21 cellular contexts compared by ENCODE assay signal in the genomic region with DNA sequence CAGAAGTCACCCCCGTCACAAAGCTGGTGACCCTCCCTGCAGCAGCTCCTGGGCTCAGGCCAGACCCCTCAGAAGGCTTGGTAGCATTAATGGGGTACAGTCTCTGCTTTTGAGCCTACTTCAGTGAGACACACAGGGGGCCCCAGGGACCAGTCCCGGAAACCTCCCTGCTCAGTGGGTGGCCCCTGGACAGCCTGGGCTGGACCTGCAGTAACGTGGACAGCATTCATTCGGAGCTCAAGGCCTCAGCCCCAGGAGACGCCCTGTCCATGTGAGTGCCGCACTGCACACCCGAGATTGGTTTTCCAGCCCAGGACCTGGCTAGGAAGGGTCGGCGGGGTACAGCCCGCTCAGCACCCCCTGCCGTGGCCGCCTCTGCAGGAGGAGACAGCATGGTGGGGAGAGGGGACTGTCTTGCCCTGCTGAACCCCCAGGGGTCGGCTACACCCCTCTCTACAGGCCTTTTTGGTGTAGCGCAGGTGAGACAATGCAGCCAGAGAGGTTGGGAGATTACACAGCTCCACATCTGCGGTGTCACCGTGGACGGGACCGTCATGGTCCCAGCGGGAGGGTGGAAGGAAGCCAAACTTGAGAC.
"Had no signal": no experiment of that assay in that cellular context is flagged by ENCODE, and none has a peak within 500 bp of the region (broad histone marks: within the 10 kb centered on the region; RNA-seq: fewer than 3 reads in every experiment).

No MANE protein-coding gene starts in this region.

- H3K4me1 ChIP-seq: body of pancreas, right lobe of liver, transverse colon, uterus had no signal

- H3K9me3 Mint-ChIP-seq: activated naive CD8-positive, alpha-beta T cell treated with anti-CD3 and anti-CD28 coated beads, Interleukin-2, amount 50 U/mL, for 24 hours; activated T-helper 1 cell treated with anti-CD3 and anti-CD28 coated beads, Interleukin-12 subunit alpha, Interleukin-12 subunit beta, Interleukin-2, Interleukin-4 antibody, amounts not matched to agents 30 ng/mL and 10 ng/mL and 1 ng/mL, durations not matched to agents 14 hours and 24 hours and 36 hours; natural killer cell had no signal

- ATAC-seq: activated CD4-positive, CD25-positive, alpha-beta regulatory T cell treated with anti-CD3 and anti-CD28 coated beads, Interleukin-2, amount 50 U/mL, for 24 hours; activated CD8-positive, alpha-beta T cell treated with anti-CD3 and anti-CD28 coated beads, Interleukin-2, amount 10 ng/mL, durations not matched to agents 7 days and 5 days; activated naive CD8-positive, alpha-beta T cell treated with anti-CD3 and anti-CD28 coated beads, Interleukin-2, amount 50 U/mL, for 24 hours; body of pancreas; left lung; natural killer cell; right lobe of liver; stimulated activated memory B cell treated with anti-CD40 and anti-IgM and Interleukin-4, amounts not matched to agents 10 μg/mL and 1 μg/mL and 100 μg/mL, for 72 hours had no signal

- H3K9me3 ChIP-seq: body of pancreas, left lung, right lobe of liver, stomach, transverse colon, uterus had no signal

- H3K27me3 ChIP-seq: body of pancreas, right lobe of liver, transverse colon, uterus had no signal

- H3K36me3 ChIP-seq: cardiac muscle cell, left lung, right lobe of liver, transverse colon, uterus had no signal

- H3K36me3 Mint-ChIP-seq: natural killer cell; stimulated activated memory B cell treated with anti-CD40 and anti-IgM and Interleukin-4, amounts not matched to agents 10 μg/mL and 1 μg/mL and 100 μg/mL, for 72 hours had no signal

- H3K27ac Mint-ChIP-seq: activated CD4-positive, alpha-beta T cell treated with anti-CD3 and anti-CD28 coated beads, Interleukin-2, amount 10 ng/mL, durations not matched to agents 7 days and 5 days; activated CD8-positive, alpha-beta T cell treated with anti-CD3 and anti-CD28 coated beads, Interleukin-2, amount 10 ng/mL, durations not matched to agents 7 days and 5 days; activated naive CD8-positive, alpha-beta T cell treated with anti-CD3 and anti-CD28 coated beads, Interleukin-2, amount 50 U/mL, for 24 hours; activated T-helper 1 cell treated with anti-CD3 and anti-CD28 coated beads, Interleukin-12 subunit alpha, Interleukin-12 subunit beta, Interleukin-2, Interleukin-4 antibody, amounts not matched to agents 30 ng/mL and 10 ng/mL and 1 ng/mL, durations not matched to agents 14 hours and 24 hours and 36 hours; natural killer cell; stimulated activated memory B cell treated with anti-CD40 and anti-IgM and Interleukin-4, amounts not matched to agents 10 μg/mL and 1 μg/mL and 100 μg/mL, for 72 hours had no signal

- DNase-seq: activated CD4-positive, alpha-beta T cell treated with anti-CD3 and anti-CD28 coated beads, Interleukin-2, amount 10 ng/mL, durations not matched to agents 7 days and 5 days; activated CD8-positive, alpha-beta T cell treated with anti-CD3 and anti-CD28 coated beads, Interleukin-2, amount 10 ng/mL, durations not matched to agents 7 days and 5 days; activated gamma-delta T cell; activated naive CD4-positive, alpha-beta T cell treated with anti-CD3 and anti-CD28 coated beads, Interleukin-2, amount 50 U/mL, for 16 hours; activated naive CD8-positive, alpha-beta T cell treated with anti-CD3 and anti-CD28 coated beads, Interleukin-2, amount 50 U/mL, for 24 hours; body of pancreas; mammary epithelial cell; midbrain; natural killer cell; right lobe of liver; stimulated activated CD4-positive, alpha-beta T cell treated with anti-CD3 and anti-CD28 coated beads, Interleukin-1b, Interleukin-23, amount 100 ng/mL, for 48 hours; stomach; transverse colon had no signal

- H3K27ac ChIP-seq: body of pancreas, cardiac muscle cell, left lung, right lobe of liver, skin epidermis, stomach, transverse colon, VCaP had no signal

- H3K4me3 Mint-ChIP-seq: activated CD4-positive, alpha-beta T cell treated with anti-CD3 and anti-CD28 coated beads, Interleukin-2, amount 10 ng/mL, durations not matched to agents 7 days and 5 days; activated CD8-positive, alpha-beta T cell treated with anti-CD3 and anti-CD28 coated beads, Interleukin-2, amount 10 ng/mL, durations not matched to agents 7 days and 5 days; activated naive CD8-positive, alpha-beta T cell treated with anti-CD3 and anti-CD28 coated beads, Interleukin-2, amount 50 U/mL, for 24 hours; activated T-helper 1 cell treated with anti-CD3 and anti-CD28 coated beads, Interleukin-12 subunit alpha, Interleukin-12 subunit beta, Interleukin-2, Interleukin-4 antibody, amounts not matched to agents 30 ng/mL and 10 ng/mL and 1 ng/mL, durations not matched to agents 14 hours and 24 hours and 36 hours; natural killer cell; stimulated activated memory B cell treated with anti-CD40 and anti-IgM and Interleukin-4, amounts not matched to agents 10 μg/mL and 1 μg/mL and 100 μg/mL, for 72 hours had no signal

- H3K4me3 ChIP-seq: body of pancreas, cardiac muscle cell, left lung, right lobe of liver, skin epidermis, stomach, transverse colon, uterus had no signal
